Comparison of ENCODE assay signal across 8 cellular contexts in the genomic region with DNA sequence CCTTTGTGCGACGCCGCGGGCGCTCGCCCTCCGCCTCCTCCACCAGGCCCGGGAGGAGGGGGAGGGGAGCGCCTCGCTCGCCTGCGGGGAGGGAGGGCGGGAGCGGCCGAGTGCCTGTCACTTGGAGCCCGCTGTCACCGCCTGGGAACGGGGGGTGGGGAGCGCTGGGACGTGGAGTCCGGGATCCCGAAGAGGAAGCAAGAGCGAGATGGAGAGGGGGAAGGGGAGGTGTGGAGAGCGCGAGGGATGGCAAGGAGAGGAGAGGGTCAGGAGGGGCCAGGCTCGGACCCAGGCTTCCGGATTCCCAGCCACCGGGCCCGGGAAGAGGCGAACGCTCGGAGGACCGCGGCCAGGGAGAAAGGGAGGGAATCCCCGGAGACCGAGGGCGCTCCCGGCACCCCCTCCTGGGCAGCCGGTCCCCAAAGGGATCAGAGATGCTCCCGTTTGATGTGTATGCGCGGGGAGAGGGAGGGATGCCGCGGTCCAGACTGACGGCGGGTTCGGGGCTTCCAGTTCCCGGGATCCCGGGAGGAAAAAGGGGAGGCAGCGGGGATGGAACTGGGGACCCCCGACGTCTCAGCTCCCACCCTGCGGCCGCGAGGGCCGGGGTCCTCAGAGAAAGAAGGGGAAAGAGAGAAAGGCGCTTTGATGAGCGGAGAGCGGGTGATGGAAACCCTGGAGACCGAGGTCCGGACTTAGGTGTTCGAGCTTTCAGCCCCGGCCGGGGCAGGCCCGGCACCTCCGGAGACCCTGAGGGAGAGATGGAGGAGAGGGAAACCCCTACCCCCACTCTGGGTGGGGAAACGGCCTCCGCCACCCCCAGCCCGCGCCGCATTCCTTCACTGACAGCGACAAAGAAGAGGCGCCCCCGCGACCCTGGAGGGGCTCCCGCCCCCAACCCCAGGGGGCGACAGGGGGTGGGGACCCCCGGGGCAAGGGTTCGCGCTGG. TPM values are rescaled to one million over a fixed set of nuclear protein-coding genes. Genes with fewer than 3 reads are reported as not detected.
A peak's percentile ranks its signal among the peaks of the same experiment; 100 is the strongest.
DNase-seq lines count a peak whose midpoint lies in the region; ATAC-seq and TF ChIP-seq lines count a peak whose summit lies in the region.

No MANE protein-coding gene starts in this region.

- no peak overlapping the region for H2AK5ac ChIP-seq in H9 (ENCODE audit: insufficient read length, low read length)

- H3K36me3 ChIP-seq in ACC112 (ENCODE audit: insufficient read depth, low read length) (no peaks in the 10 kb centered on the region), sigmoid colon (no peaks in the 10 kb centered on the region)

- H2BK12ac ChIP-seq in H9 (ENCODE audit: insufficient read length, low read depth, low read length), result no peak overlapping the region

- no peaks in the 10 kb centered on the region for H3K79me2 ChIP-seq in ACC112 (ENCODE audit: control insufficient read depth, insufficient read depth, low read length, unreplicated experiment)
- H3K79me2 ChIP-seq in H9 (ENCODE audit: insufficient read depth, low read length), result no peaks in the 10 kb centered on the region

- H3K27me3 Mint-ChIP-seq in H9 (ENCODE audit: low read depth) (peaks cover 53% of the 10 kb centered on the region), WTC11 (ENCODE audit: low read depth) (peaks cover 40% of the 10 kb centered on the region)

- H3K56ac ChIP-seq in H9 (ENCODE audit: insufficient read length, low read depth, low read length), result no peak overlapping the region

- H3K14ac ChIP-seq in H9 (ENCODE audit: insufficient read depth, low read length), result no peak overlapping the region; the same call in 1 of the 2 replicates

- H3K9ac ChIP-seq in H9 (ENCODE audit: extremely low read depth, insufficient read length, low read length), result no peak overlapping the region

- H3K4me3 Mint-ChIP-seq in H9 (peak overlapping the region; percentile 70 to 89), WTC11 (peak overlapping the region; percentile 76)

- H3K36me3 Mint-ChIP-seq in H9 (ENCODE audit: insufficient read depth in 1 of 3, low read depth in 3 of 3) (no peaks in the 10 kb centered on the region), WTC11 (no peaks in the 10 kb centered on the region)

- no peak overlapping the region for H3T11ph ChIP-seq in H9 (ENCODE audit: low read length)

- H3K27ac Mint-ChIP-seq in H9, result peak overlapping the region in 1 of 3 experiments; percentile 35; a peak in 1 of 7 replicates
- H3K27ac Mint-ChIP-seq in WTC11, result no peak overlapping the region

- no peak for TF ChIP-seq CTCF in H9 (conservative IDR thresholded peaks at IDR 0.05)
- no peak for TF ChIP-seq CTCF in WTC11 (IDR thresholded peaks at IDR 0.05)
- no peak for TF ChIP-seq CTCF in sigmoid colon (IDR thresholded peaks at IDR 0.05)

- no peak overlapping the region for H3K23ac ChIP-seq in H9 (ENCODE audit: insufficient read length, low read depth, low read length)

- peak overlapping the region; percentile 44 for H3K4me2 ChIP-seq in H9 (ENCODE audit: insufficient read depth, insufficient read length, low read length)

- no peak overlapping the region for H4K8ac ChIP-seq in H9 (replicated peaks; ENCODE audit: insufficient read length, low read depth, low read length)

- no peak overlapping the region for H2BK5ac ChIP-seq in H9 (ENCODE audit: insufficient read length, low read length)

- no peak overlapping the region for H4K91ac ChIP-seq in H9 (ENCODE audit: insufficient read length, low read depth, low read length)

- no peak for TF ChIP-seq POLR2A in sigmoid colon (IDR thresholded peaks at IDR 0.05)

- H3K9me3 ChIP-seq in H9 (ENCODE audit: control insufficient read depth, low read depth, low read length), result no peaks in the 10 kb centered on the region
- no peaks in the 10 kb centered on the region for H3K9me3 ChIP-seq in sigmoid colon

- H3K4me1 Mint-ChIP-seq in H9, result peaks cover 18 to 33% of the 10 kb centered on the region in 2 experiments
- H3K4me1 Mint-ChIP-seq in WTC11, result peaks cover 17% of the 10 kb centered on the region

- intact Hi-C loops in sigmoid colon (cut with DNase I), result loop anchor here (10.0 kb wide), 1 partner anchor 324 kb away; the partner anchor contains the start of genes SIPA1L3 and WDR87

- H2BK120ac ChIP-seq in H9 (ENCODE audit: low read depth, low read length, poor library complexity, severe bottlenecking), result no peak overlapping the region

- no peak overlapping the region for H2BK15ac ChIP-seq in H9 (ENCODE audit: low read depth, low read length)

- H3K18ac ChIP-seq in H9 (ENCODE audit: insufficient read length, low read depth, low read length), result no peak overlapping the region

- H3K4me3 ChIP-seq in ACC112 (ENCODE audit: low read depth, low read length) (peak overlapping the region; percentile 73), iPS-11a (ENCODE audit: low read depth, low read length) (peak overlapping the region; percentile 44), sigmoid colon (peak overlapping the region in 1 of 4 donors; percentile 14)

- H2AFZ ChIP-seq in ACC112 (ENCODE audit: low read length, unreplicated experiment), result peak overlapping the region; percentile 75
- H2AFZ ChIP-seq in H9 (ENCODE audit: low read length), result no peak overlapping the region

- CTCF ChIA-PET in WTC11 (lab: Charles Lee), result interaction anchor here (1.1 to 2.2 kb wide), 2 partner anchors 27 to 86 kb away, joined by 4 to 8 read pairs; partner anchors contain the start of gene PPP1R14A

- DNase-seq in H9 (peak; percentile 64), WTC11 (ENCODE audit: low spot score) (peak; percentile 74), sigmoid colon (no peak), SW480 (ENCODE audit: low spot score) (no peak), AG08395 (ENCODE audit: low spot score) (no peak), CD1c-positive myeloid dendritic cell (ENCODE audit: extremely low spot score) (no peak)

- H4K20me1 ChIP-seq in H9 (ENCODE audit: control insufficient read depth, insufficient read depth, insufficient read length), result peaks cover 2% of the 10 kb centered on the region

- no peak overlapping the region for H2BK20ac ChIP-seq in H9 (ENCODE audit: low read depth, low read length, poor library complexity, severe bottlenecking)

- H3K9me3 Mint-ChIP-seq in H9, result no peaks in the 10 kb centered on the region; a peak in 1 of 5 replicates
- no peaks in the 10 kb centered on the region for H3K9me3 Mint-ChIP-seq in WTC11

- no peak for TF ChIP-seq EP300 in sigmoid colon (IDR thresholded peaks at IDR 0.05)

- no peak overlapping the region for H3K27ac ChIP-seq in ACC112 (ENCODE audit: low read depth, low read length)
- no peak overlapping the region for H3K27ac ChIP-seq in H9 (ENCODE audit: insufficient read length, low read depth, low read length)
- no peak overlapping the region for H3K27ac ChIP-seq in sigmoid colon

- H3K79me1 ChIP-seq in H9 (ENCODE audit: insufficient read depth, low read depth, low read length, poor library complexity, severe bottlenecking), result no peaks in the 10 kb centered on the region

- H4K5ac ChIP-seq in H9 (ENCODE audit: insufficient read length, low read depth, low read length), result no peak overlapping the region

- peak; percentile 2 for ATAC-seq in WTC11

- no peak overlapping the region for H3K4ac ChIP-seq in H9 (ENCODE audit: low read depth, low read length)

- H3K4me1 ChIP-seq in ACC112 (ENCODE audit: control insufficient read depth, insufficient read depth, low read length, unreplicated experiment) (no peaks in the 10 kb centered on the region), H9 (ENCODE audit: insufficient read depth, low read length) (0 out of 2 replicates have a peak, but pooled peaks cover 2% of the 10 kb centered on the region), sigmoid colon (peaks cover 0 to 23% (median 22%) of the 10 kb centered on the region in 4 donors)

- POLR2A ChIA-PET in WTC11 (lab: Charles Lee), result interaction anchor here (0.7 kb wide), 1 partner anchor 75 kb away, joined by 3 read pairs; the partner anchor contains the start of gene C19orf33

- no CpG with 5 or more reads among the region's 80 CpGs for WGBS in H9 (ENCODE audit: extremely low coverage, insufficient read length, low lambda C conversion rate)
- 2 to 4% methylated on average over 80 of the region's 80 CpGs for WGBS in sigmoid colon, 2 donors

- H3K27me3 ChIP-seq in ACC112 (ENCODE audit: insufficient read depth, low read length) (0 out of 2 replicates have a peak, but pooled peaks cover 4% of the 10 kb centered on the region), H9 (ENCODE audit: insufficient read depth, low read length) (no peaks in the 10 kb centered on the region; the same call in 1 of the 2 replicates), sigmoid colon (peaks cover 38 to 99% (median 93%) of the 10 kb centered on the region in 3 donors)

- H3K23me2 ChIP-seq in H9 (ENCODE audit: insufficient read length, low read depth, low read length, poor library complexity, severe bottlenecking), result peaks cover 9% of the 10 kb centered on the region

TF ChIP-seq in WTC11, 78 proteins besides CTCF, POLR2A, EP300 and RAD21 (continues in another document):
- TF ChIP-seq KAT7 (CRISPR knock-in tag; IDR thresholded peaks at IDR 0.05; ENCODE audit: borderline replicate concordance), result peak; percentile 78; the same call in 1 of the 2 replicates

RNA-seq across cellular contexts. Expression of gene DPF1, which starts 4.7 kb away (rescaled TPM):
- total RNA-seq in H9 (2021), result 12.0 and 13.1 TPM in 2 replicates
- total RNA-seq in WTC11 (2021), result 5.2 to 6.8 TPM (median 5.9 TPM) in 3 replicates
- total RNA-seq in sigmoid colon, result not detected
- polyA plus RNA-seq in sigmoid colon, result 1 to 10 TPM in 1 of 3 donors, under 1 TPM in 1, not detected in 1; 0.12 to 1.4 TPM

RNA-seq across cellular contexts. Expression of gene PPP1R14A, which starts 27.4 kb away (rescaled TPM):
- total RNA-seq in H9 (2021) (18.3 and 19.6 TPM in 2 replicates), WTC11 (2021) (32.3 to 33.8 TPM (median 33.4 TPM) in 3 replicates), sigmoid colon (100 to 1,000 TPM; 441 to 736 (median 473) TPM)
- polyA plus RNA-seq in sigmoid colon, result 10 to 100 TPM; 24.6 to 93.9 (median 29.9) TPM

RNA-seq across cellular contexts. Expression of gene SPINT2, which starts 35.6 kb away (rescaled TPM):
- 283 and 287 TPM in 2 replicates for total RNA-seq in H9 (2021)
- 335 to 400 TPM (median 358 TPM) in 3 replicates for total RNA-seq in WTC11 (2021)
- 10 to 100 TPM; 14.3 to 20.7 (median 16.6) TPM for total RNA-seq in sigmoid colon
- 100 to 1,000 TPM; 170 to 616 (median 178) TPM for polyA plus RNA-seq in sigmoid colon

Comparison
In these comparisons a context has a peak if more than half of its experiments do, and no peak if none do; other contexts are left out.
1. DNase-seq: peak in H9 (single experiment) and WTC11 (single experiment); none in sigmoid colon (single experiment), SW480 (single experiment), AG08395 (single experiment) and CD1c-positive myeloid dendritic cell (single experiment).
2. RNA of gene PPP1R14A, which starts 27.4 kb away (total RNA-seq): 441 to 736 TPM in sigmoid colon; 32.3 to 33.8 TPM in WTC11 and 18.3 to 19.6 TPM in H9; every median in the first group is over 10 times any median in the second.
3. RNA of gene SPINT2, which starts 35.6 kb away (total RNA-seq): 335 to 400 TPM in WTC11 and 283 to 287 TPM in H9; 14.3 to 20.7 TPM in sigmoid colon; every median in the first group is over 10 times any median in the second.